In genomic region chr10:30431435-30431911, GRCh38 we compare ENCODE assay signal across 9 cellular contexts. TPM values are rescaled to one million over a fixed set of nuclear protein-coding genes. Genes with fewer than 3 reads are reported as not detected.
DNase-seq lines count a peak whose midpoint lies in the region; ATAC-seq and TF ChIP-seq lines count a peak whose summit lies in the region.
"Had no signal": no experiment of that assay in that cellular context is flagged by ENCODE, and none has a peak within 500 bp of the region (broad histone marks: within the 10 kb centered on the region; RNA-seq: fewer than 3 reads in every experiment).

No MANE protein-coding gene starts in this region.

- H3K4me3 ChIP-seq in NB4 (ENCODE audit: low read depth, low read length) = no peak overlapping the region
- H3K4me3 ChIP-seq in epithelial cell of esophagus (ENCODE audit: low read length) = peak overlapping the region; percentile 3

- no peak for TF ChIP-seq POLR2A in NB4 (IDR thresholded peaks at IDR 0.05; ENCODE audit: extremely low read depth, insufficient read length)

- DNase-seq in A172 (ENCODE audit: low spot score) (peak; percentile 71), NB4 (ENCODE audit: low read depth) (peak; percentile 48), epithelial cell of esophagus (ENCODE audit: low read depth) (peak; percentile 85), inferior parietal cortex (ENCODE audit: extremely low spot score) (no peak), globus pallidus (ENCODE audit: low spot score) (no peak)
- DNase-seq: posterior cingulate gyrus had no signal

- peaks cover 16% of the 10 kb centered on the region for H3K27me3 Mint-ChIP-seq in nephron (ENCODE audit: low read depth)

- H3K36me3 Mint-ChIP-seq in nephron (ENCODE audit: low read depth) = no peaks in the 10 kb centered on the region

- peak overlapping the region; percentile 65 to 78 (median 67) for H3K27ac Mint-ChIP-seq in nephron

- H3K4me1 Mint-ChIP-seq in nephron = peaks cover 40% of the 10 kb centered on the region

- H3K4me3 Mint-ChIP-seq in nephron = peak overlapping the region; percentile 52 to 84 (median 67)

- TF ChIP-seq CTCF in NB4 (IDR thresholded peaks at IDR 0.05; ENCODE audit: low read depth, low read length) = no peak
- TF ChIP-seq CTCF in epithelial cell of esophagus (IDR thresholded peaks at IDR 0.05; ENCODE audit: insufficient read depth, low read depth, low read length, missing control alignments) = no peak
- TF ChIP-seq CTCF in nephron (IDR thresholded peaks at IDR 0.05; ENCODE audit: unreplicated experiment in 3 of 3) = no peak

- no peak for ATAC-seq in GM18511 (IDR thresholded peaks at IDR 0.05; ENCODE audit: unreplicated experiment)
- no peak for ATAC-seq in GM19463 (IDR thresholded peaks at IDR 0.05; ENCODE audit: unreplicated experiment)

- H3K9me3 Mint-ChIP-seq in nephron = no peaks in the 10 kb centered on the region

RNA-seq across cellular contexts. Expression of gene MAP3K8, which starts 2.5 kb away (rescaled TPM):
- total RNA-seq in A172 (2014; rRNA removed; shearing (Covaris generic)) = 12.4 and 14.9 TPM in 2 replicates

Comparison
In these comparisons a context has a peak if more than half of its experiments do, and no peak if none do; other contexts are left out.
1. DNase-seq: peak in A172 (single experiment), NB4 (single experiment) and epithelial cell of esophagus (single experiment); none in inferior parietal cortex (single experiment) and globus pallidus (single experiment).